8 cellular contexts compared by ENCODE assay signal in the genomic region with DNA sequence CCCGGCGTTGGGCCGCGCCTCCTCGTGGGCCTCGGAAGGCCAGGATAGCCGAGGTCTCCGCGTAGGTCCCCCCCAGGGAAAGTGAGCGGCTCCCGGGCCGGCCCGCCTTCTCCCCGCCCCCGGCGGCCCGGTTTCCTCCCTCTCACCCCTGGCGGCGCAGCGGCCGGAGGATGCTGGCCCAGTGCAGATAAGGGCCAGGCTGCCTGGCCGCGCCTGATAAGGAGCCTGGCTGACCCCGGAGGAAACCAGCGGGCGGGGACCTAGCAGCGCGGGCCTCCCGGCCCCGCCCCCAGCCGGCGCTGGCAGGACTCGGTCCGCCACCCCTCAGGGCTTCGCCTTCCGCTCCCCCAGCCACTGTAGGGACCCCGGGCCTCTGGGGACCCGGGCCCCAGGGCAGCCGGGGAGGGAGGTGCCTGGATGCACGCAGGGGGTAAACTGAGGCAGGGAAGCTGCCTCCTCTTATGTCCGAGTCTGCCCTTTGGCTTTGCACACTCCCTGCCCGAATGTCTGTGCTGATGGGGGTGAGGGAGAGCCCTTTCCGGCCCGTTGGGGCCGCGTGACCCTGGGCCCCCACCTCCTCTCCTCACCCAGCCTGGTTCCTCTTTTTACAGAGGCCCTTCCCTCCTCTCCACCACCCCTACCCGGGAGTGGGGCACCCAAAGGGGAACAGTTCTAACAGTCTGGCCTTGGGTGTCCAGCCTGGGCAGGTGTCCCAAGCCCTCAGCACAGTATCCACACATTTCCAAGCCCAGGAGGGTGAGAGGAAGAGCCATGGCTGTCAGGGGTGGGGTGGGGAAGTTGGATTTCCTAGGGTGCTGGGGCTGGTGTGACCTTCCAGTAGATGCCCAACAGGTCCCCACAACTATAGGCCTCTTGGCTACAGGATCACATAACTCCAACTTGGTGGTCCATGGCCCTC. TPM values are rescaled to one million over a fixed set of nuclear protein-coding genes. Genes with fewer than 3 reads are reported as not detected.
A peak's percentile ranks its signal among the peaks of the same experiment; 100 is the strongest.
DNase-seq lines count a peak whose midpoint lies in the region; ATAC-seq, FAIRE-seq and TF ChIP-seq lines count a peak whose summit lies in the region.

Gene LYL1, minus strand, starts transcription at position 193 of the 919 bp plus-strand sequence. CDS start 1,687 bp downstream, outside the sequence.

- WGBS in adrenal gland, 4 donors: 1 to 9% (median 5%) methylated on average over 5 to 47 of the region's 47 CpGs
- WGBS in small intestine, 3 donors: 1 to 2% (median 2%) methylated on average over 24 to 47 of the region's 47 CpGs

- H3K4me1 ChIP-seq in adrenal gland (replicated peaks in 1 of 2) (peaks cover 17 to 24% of the 10 kb centered on the region in 2 donors), small intestine (ENCODE audit: control insufficient read depth in 2 of 2, insufficient read depth in 1 of 2, low read depth in 1 of 2, low read length in 1 of 2) (peaks cover 2 to 9% of the 10 kb centered on the region in 2 donors)

- H3K9me3 ChIP-seq in adrenal gland (replicated peaks in 1 of 3): no peaks in the 10 kb centered on the region
- no peaks in the 10 kb centered on the region for H3K9me3 ChIP-seq in iPS-18c (ENCODE audit: control insufficient read depth, insufficient read depth, low read length)
- H3K9me3 ChIP-seq in small intestine (ENCODE audit: control insufficient read depth, low read depth): no peaks in the 10 kb centered on the region

- peak within 1 kb of the TSS in 2 of 4 donors; percentile 27 to 53 for H3K4me3 ChIP-seq in adrenal gland
- peak within 1 kb of the TSS; percentile 41 for H3K4me3 ChIP-seq in iPS-18c (ENCODE audit: insufficient read depth, low read depth, low read length)
- H3K4me3 ChIP-seq in small intestine (ENCODE audit: low read depth in 1 of 2, low read length in 2 of 2): peak within 1 kb of the TSS; percentile 24 to 30

- DNase-seq in COLO668 (lab: John Stamatoyannopoulos, UW; ENCODE audit: unreplicated experiment): peak; percentile 23
- DNase-seq in NAMALWA (ENCODE audit: low spot score): peak; percentile 83
- DNase-seq in adrenal gland: peak; percentile 68 to 84 (median 78)
- peak; percentile 49 for DNase-seq in small intestine
- DNase-seq in SHP77 (lab: John Stamatoyannopoulos, UW): no peak

- intact Hi-C loops in adrenal gland (cut with DNase I): no loop called here

- peak within 1 kb of the TSS in 4 of 5 donors; percentile 51 to 93 (median 62) for H3K27ac ChIP-seq in adrenal gland
- H3K27ac ChIP-seq in small intestine (ENCODE audit: low read depth in 1 of 2, low read length in 1 of 2): peak within 1 kb of the TSS; percentile 17 to 82

- H3K36me3 ChIP-seq in adrenal gland (replicated peaks in 1 of 2): peaks cover 0 to 7% of the 10 kb centered on the region in 2 donors
- H3K36me3 ChIP-seq in small intestine (ENCODE audit: control insufficient read depth in 2 of 2, insufficient read depth in 2 of 2, low read length in 2 of 2): peaks cover 0 to 2% of the 10 kb centered on the region in 2 donors

- peak; percentile 59 for ATAC-seq in GM19395 (IDR thresholded peaks at IDR 0.05; ENCODE audit: unreplicated experiment)
- ATAC-seq in GM18858 (IDR thresholded peaks at IDR 0.05; ENCODE audit: unreplicated experiment): no peak

- no peak for FAIRE-seq in small intestine (lab: Jason Lieb, UNC)

- peak in 1 of 2 donors; percentile 2 for TF ChIP-seq POLR2A in adrenal gland (IDR thresholded peaks at IDR 0.05)

- peak in 1 of 6 experiments; percentile 5 for TF ChIP-seq CTCF in adrenal gland (IDR thresholded peaks at IDR 0.05)

- H3K27me3 ChIP-seq in adrenal gland: no peaks in the 10 kb centered on the region
- no peaks in the 10 kb centered on the region for H3K27me3 ChIP-seq in small intestine (ENCODE audit: control insufficient read depth in 2 of 2, insufficient read depth in 2 of 2, low read length in 2 of 2)

RNA-seq across cellular contexts. Expression of gene LYL1, which starts in this region (rescaled TPM):
- 10 to 100 TPM in 5 of 8 donors, 1 to 10 TPM in 3; 4.3 to 22.5 (median 13.2) TPM for total RNA-seq in adrenal gland
- polyA plus RNA-seq in adrenal gland (10 to 100 TPM in 1 of 3 donors, 1 to 10 TPM in 1, under 1 TPM in 1; 0.38 to 18.7 (median 7.9) TPM), small intestine (1 to 10 TPM in 2 of 3 donors, under 1 TPM in 1; 0.67 to 8.9 (median 3.2) TPM)

Comparison
In these comparisons a context has a peak if more than half of its experiments do, and no peak if none do; other contexts are left out.
1. DNase-seq: peak in COLO668 (single experiment), NAMALWA (single experiment), adrenal gland (7 of 7) and small intestine (single experiment); none in SHP77 (0 of 2).